ENCODE assay signal across 9 cellular contexts in genomic region chr5:169301386-169301930, GRCh38. TPM values are rescaled to one million over a fixed set of nuclear protein-coding genes. Genes with fewer than 3 reads are reported as not detected.
DNase-seq lines count a peak whose midpoint lies in the region; ATAC-seq, FAIRE-seq and TF ChIP-seq lines count a peak whose summit lies in the region.
"Had no signal": no experiment of that assay in that cellular context is flagged by ENCODE, and none has a peak within 500 bp of the region (broad histone marks: within the 10 kb centered on the region; RNA-seq: fewer than 3 reads in every experiment).

No MANE protein-coding gene starts in this region.

- no peak overlapping the region for H3K9ac ChIP-seq in muscle layer of colon (ENCODE audit: low read length)

- H3K36me3 Mint-ChIP-seq in type B pancreatic cell, result peaks cover 4% of the 10 kb centered on the region

- H3K9me3 Mint-ChIP-seq in type B pancreatic cell, result no peaks in the 10 kb centered on the region

- peaks cover 49% of the 10 kb centered on the region for H3K4me1 ChIP-seq in muscle layer of colon (ENCODE audit: insufficient read depth, low read length)

- H3K27me3 ChIP-seq in muscle layer of colon (ENCODE audit: control insufficient read depth in 1 of 2, insufficient read depth in 2 of 2, low read length in 2 of 2), result peaks cover 0 to 7% of the 10 kb centered on the region in 2 donors

- H3K27ac ChIP-seq in muscle layer of colon (ENCODE audit: low read depth, low read length), result peak overlapping the region; percentile 59
- no peak overlapping the region for H3K27ac ChIP-seq in caudate nucleus (ENCODE audit: low read depth, low read length)

- FAIRE-seq in GM19239 (lab: Jason Lieb, UNC), result no peak
- FAIRE-seq: colon had no signal

- H3K4me3 ChIP-seq in epithelial cell of proximal tubule (ENCODE audit: low read depth, low read length) (peak overlapping the region; percentile 45), muscle layer of colon (ENCODE audit: low read depth in 1 of 2, low read length in 2 of 2) (peak overlapping the region; percentile 25 to 65)

- no peaks in the 10 kb centered on the region for H3K9me3 ChIP-seq in muscle layer of colon (ENCODE audit: low read length)

- no peaks in the 10 kb centered on the region for H3K36me3 ChIP-seq in muscle layer of colon (ENCODE audit: insufficient read depth, low read length)

- DNase-seq in RPMI7951 (ENCODE audit: low read depth), result peak; percentile 34
- DNase-seq in epithelial cell of proximal tubule (ENCODE audit: low read depth), result peak; percentile 1
- no peak for DNase-seq in type B pancreatic cell (ENCODE audit: extremely low spot score, unreplicated experiment)
- no peak for DNase-seq in GM19239 (ENCODE audit: insufficient read length, low spot score)
- DNase-seq in caudate nucleus (lab: John Stamatoyannopoulos, UW), result no peak
- DNase-seq: GF-D8 had no signal

- H3K4me1 Mint-ChIP-seq in type B pancreatic cell (ENCODE audit: unreplicated experiment), result peaks cover 43% of the 10 kb centered on the region

- peaks cover 61% of the 10 kb centered on the region for H3K27me3 Mint-ChIP-seq in type B pancreatic cell

- peak overlapping the region; percentile 89 for H3K4me3 Mint-ChIP-seq in type B pancreatic cell

- H3K27ac Mint-ChIP-seq in type B pancreatic cell, result peak overlapping the region; percentile 44

- TF ChIP-seq CTCF in epithelial cell of proximal tubule (conservative IDR thresholded peaks at IDR 0.05; ENCODE audit: low read depth, low read length) (no peak), type B pancreatic cell (conservative IDR thresholded peaks at IDR 0.05) (no peak)

- no peak for ATAC-seq in GM18498 (IDR thresholded peaks at IDR 0.05; ENCODE audit: unreplicated experiment)

RNA-seq across cellular contexts. Expression of gene SLIT3, which starts 0.5 kb away (rescaled TPM):
- total RNA-seq in RPMI7951 (2014; rRNA removed; shearing (Covaris generic)), result 0.72 and 1.3 TPM in 2 replicates
- total RNA-seq in epithelial cell of proximal tubule, result 0.36 and 3.1 TPM in 2 replicates
- total RNA-seq in type B pancreatic cell (ENCODE audit: low replicate concordance), result 17.0 and 56.6 TPM in 2 replicates

Comparison
In these comparisons a context has a peak if more than half of its experiments do, and no peak if none do; other contexts are left out.
1. DNase-seq: peak in RPMI7951 (single experiment) and epithelial cell of proximal tubule (single experiment); none in type B pancreatic cell (single experiment), GM19239 (single experiment) and caudate nucleus (0 of 61).